19 cellular contexts compared by ENCODE assay signal in genomic region chr18:54192415-54192814, GRCh38. TPM values are rescaled to one million over a fixed set of nuclear protein-coding genes. Genes with fewer than 3 reads are reported as not detected.
A peak's percentile ranks its signal among the peaks of the same experiment; 100 is the strongest.
DNase-seq lines count a peak whose midpoint lies in the region; ATAC-seq and TF ChIP-seq lines count a peak whose summit lies in the region.
"Had no signal": no experiment of that assay in that cellular context is flagged by ENCODE, and none has a peak within 500 bp of the region (broad histone marks: within the 10 kb centered on the region; RNA-seq: fewer than 3 reads in every experiment).

No MANE protein-coding gene starts in this region.

- H3K27ac Mint-ChIP-seq in T-helper 17 cell = peak overlapping the region; percentile 63
- H3K27ac Mint-ChIP-seq in activated T-cell treated with anti-CD3 and anti-CD28 coated beads, Interleukin-2, amount 50 U/mL, for 72 hours = no peak overlapping the region
- H3K27ac Mint-ChIP-seq: CD4-positive, alpha-beta memory T cell had no signal

- peaks cover 5% of the 10 kb centered on the region; the same call in 1 of the 2 replicates for H4K20me1 ChIP-seq in Karpas-422 (ENCODE audit: insufficient read depth, low read depth, low read length)

- no peak overlapping the region for H3K9ac ChIP-seq in Karpas-422 (ENCODE audit: low read length)
- H3K9ac ChIP-seq: BLaER1 had no signal

- H3K4me1 Mint-ChIP-seq in T-helper 17 cell = peaks cover 23% of the 10 kb centered on the region
- H3K4me1 Mint-ChIP-seq in activated T-cell treated with anti-CD3 and anti-CD28 coated beads, Interleukin-2, amount 50 U/mL, for 72 hours (ENCODE audit: low read depth) = peaks cover 4% of the 10 kb centered on the region

- H3K27me3 Mint-ChIP-seq in T-helper 17 cell = no peaks in the 10 kb centered on the region
- H3K27me3 Mint-ChIP-seq in activated T-cell treated with anti-CD3 and anti-CD28 coated beads, Interleukin-2, amount 50 U/mL, for 72 hours (ENCODE audit: low read depth) = no peaks in the 10 kb centered on the region
- H3K27me3 Mint-ChIP-seq: CD4-positive, alpha-beta memory T cell had no signal

- ATAC-seq in T-helper 17 cell = no peak
- ATAC-seq in foreskin keratinocyte = peak; percentile 73
- ATAC-seq in activated T-cell treated with anti-CD3 and anti-CD28 coated beads, Interleukin-2, amount 50 U/mL, for 72 hours (replicated peaks in 1 of 2) = no peak
- no peak for ATAC-seq in GM21619 (IDR thresholded peaks at IDR 0.05; ENCODE audit: unreplicated experiment)
- ATAC-seq: HCT116 had no signal

- peaks cover 39% of the 10 kb centered on the region for H3K36me3 ChIP-seq in Karpas-422 (ENCODE audit: insufficient read depth, low read length)

- no peak overlapping the region for H3K4me3 ChIP-seq in Karpas-422 (ENCODE audit: low read length)
- H3K4me3 ChIP-seq: BLaER1 had no signal

- H3K9me3 ChIP-seq in Karpas-422 (ENCODE audit: low read length) = no peaks in the 10 kb centered on the region
- no peaks in the 10 kb centered on the region for H3K9me3 ChIP-seq in T-helper 17 cell (ENCODE audit: control insufficient read depth, low read length, poor library complexity, severe bottlenecking)
- H3K9me3 ChIP-seq: BLaER1, Caco-2 had no signal

- no peak for TF ChIP-seq CTCF in foreskin keratinocyte (conservative IDR thresholded peaks at IDR 0.05)

- H3K4me1 ChIP-seq in Karpas-422 (ENCODE audit: low read length) (peaks cover 71% of the 10 kb centered on the region), foreskin keratinocyte (peaks cover 37% of the 10 kb centered on the region)
- H3K4me1 ChIP-seq: BLaER1 had no signal

- no peak overlapping the region for H3K4me3 Mint-ChIP-seq in T-helper 17 cell
- H3K4me3 Mint-ChIP-seq in activated T-cell treated with anti-CD3 and anti-CD28 coated beads, Interleukin-2, amount 50 U/mL, for 72 hours = no peak overlapping the region
- H3K4me3 Mint-ChIP-seq: CD4-positive, alpha-beta memory T cell had no signal

- H3K27ac ChIP-seq in Karpas-422 (ENCODE audit: low read length) (peak overlapping the region; percentile 45; the same call in 1 of the 2 replicates), foreskin keratinocyte (peak overlapping the region; percentile 77)
- H3K27ac ChIP-seq: BLaER1 had no signal

- H3K9me3 Mint-ChIP-seq in activated T-cell treated with anti-CD3 and anti-CD28 coated beads, Interleukin-2, amount 50 U/mL, for 72 hours = no peaks in the 10 kb centered on the region

- H3K4me2 ChIP-seq in Karpas-422 (ENCODE audit: low read depth, low read length, poor library complexity, severe bottlenecking) = no peak overlapping the region
- H3K4me2 ChIP-seq: BLaER1 had no signal

- no peaks in the 10 kb centered on the region for H3K9me2 ChIP-seq in Karpas-422 (replicated peaks; ENCODE audit: insufficient read depth, low read length)

- DNase-seq in Karpas-422 = no peak
- DNase-seq in T-helper 17 cell = no peak
- DNase-seq in foreskin keratinocyte = no peak
- peak; percentile 34 for DNase-seq in renal cortical epithelial cell (ENCODE audit: low read depth)
- no peak for DNase-seq in activated T-cell treated with anti-CD3 and anti-CD28 coated beads, Interleukin-2, amount 50 U/mL, for 72 hours
- no peak for DNase-seq in 8988T
- DNase-seq in NCI-H2029 (lab: John Stamatoyannopoulos, UW) = no peak
- DNase-seq: Caco-2; CD4-positive, alpha-beta memory T cell; KBM-7; NCI-H1105 treated with DMSO at 0.1 percent for 48 hours; NCI-H1694; NCI-H446 treated with DMSO at 0.1 percent for 48 hours; NCI-H774; OCI-M1; Right ventricle myocardium superior had no signal

- H3K79me2 ChIP-seq in Karpas-422 (ENCODE audit: low read length) = peaks cover 90% of the 10 kb centered on the region

- peaks cover 5% of the 10 kb centered on the region for H3K36me3 Mint-ChIP-seq in T-helper 17 cell (ENCODE audit: low read depth)
- peaks cover under 1 to 11% of the 10 kb centered on the region in 2 donors for H3K36me3 Mint-ChIP-seq in activated T-cell treated with anti-CD3 and anti-CD28 coated beads, Interleukin-2, amount 50 U/mL, for 72 hours (ENCODE audit: insufficient read depth in 2 of 2)

- no peak overlapping the region for H2AFZ ChIP-seq in Karpas-422 (ENCODE audit: low read length)

- H3K27me3 ChIP-seq in Karpas-422 (ENCODE audit: low read length) (no peaks in the 10 kb centered on the region), foreskin keratinocyte (no peaks in the 10 kb centered on the region)
- H3K27me3 ChIP-seq: BLaER1 had no signal

RNA-seq across cellular contexts. Expression of gene MBD2, which starts 32.1 kb away (rescaled TPM):
- total RNA-seq in Karpas-422 (2014; rRNA removed; shearing (Covaris generic); ENCODE audit: low replicate concordance) = 53.5 and 61.3 TPM in 2 replicates
- total RNA-seq in T-helper 17 cell (100 to 1,000 TPM; 108 TPM), foreskin keratinocyte (113 and 123 TPM in 2 replicates), renal cortical epithelial cell (33.5 and 38.4 TPM in 2 replicates)
- polyA plus RNA-seq in foreskin keratinocyte = 119 and 163 TPM in 2 replicates
- 100 to 1,000 TPM; 206 to 207 TPM for total RNA-seq in activated T-cell treated with anti-CD3 and anti-CD28 coated beads, Interleukin-2, amount 50 U/mL, for 72 hours
